ENCODE assay signal across 25 cellular contexts in the genomic region with DNA sequence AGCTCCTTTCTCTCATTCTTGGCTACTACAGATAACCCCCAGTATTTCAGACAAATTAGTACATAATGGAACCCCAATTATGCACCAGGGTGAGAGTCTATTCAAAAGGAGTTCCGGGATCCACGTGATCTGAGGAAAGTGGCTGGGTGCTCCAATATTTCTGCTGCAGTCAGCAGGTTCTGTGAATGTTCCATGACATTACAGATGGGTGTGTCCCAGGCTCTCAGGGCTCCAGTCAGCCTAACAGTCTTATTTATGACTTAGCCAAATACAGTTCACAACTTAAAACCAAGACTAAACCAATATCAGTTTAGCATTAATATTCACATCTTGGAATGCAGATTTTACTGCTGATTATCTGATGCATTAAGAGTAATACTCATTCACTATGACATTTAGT. TPM values are rescaled to one million over a fixed set of nuclear protein-coding genes. Genes with fewer than 3 reads are reported as not detected.
A peak's percentile ranks its signal among the peaks of the same experiment; 100 is the strongest.
DNase-seq lines count a peak whose midpoint lies in the region; ATAC-seq, FAIRE-seq and TF ChIP-seq lines count a peak whose summit lies in the region.
"Had no signal": no experiment of that assay in that cellular context is flagged by ENCODE, and none has a peak within 500 bp of the region (broad histone marks: within the 10 kb centered on the region; RNA-seq: fewer than 3 reads in every experiment).

No MANE protein-coding gene starts in this region.

- no peaks in the 10 kb centered on the region for H3K27me3 ChIP-seq in IMR-90 (ENCODE audit: control insufficient read depth, insufficient read depth, low read length)
- H3K27me3 ChIP-seq: BE2C had no signal

- no peak for TF ChIP-seq CTCF in IMR-90 (conservative IDR thresholded peaks at IDR 0.05; ENCODE audit: low read depth, low read length)
- no peak for TF ChIP-seq CTCF in epithelial cell of esophagus (IDR thresholded peaks at IDR 0.05; ENCODE audit: insufficient read depth, low read depth, low read length, missing control alignments)

- no peak overlapping the region for H3K9ac ChIP-seq in IMR-90 (ENCODE audit: low read depth, low read length)

- ATAC-seq in IMR-90 (ENCODE audit: low read depth) = no peak
- ATAC-seq in left ventricle myocardium superior = no peak
- ATAC-seq in GM19452 (IDR thresholded peaks at IDR 0.05; ENCODE audit: unreplicated experiment) = no peak
- ATAC-seq: GM12878 had no signal

- no peak overlapping the region for H2BK5ac ChIP-seq in IMR-90 (ENCODE audit: low read depth, low read length, poor library complexity, severe bottlenecking)

- H4K8ac ChIP-seq in IMR-90 (ENCODE audit: low read depth in 2 of 2, low read length in 2 of 2) = no peak overlapping the region

- dilution Hi-C loops in IMR-90 (cut with HindIII; ENCODE audit: low sequenced_read_pairs, unreplicated experiment) = no loop called here

- intact Hi-C loops in IMR-90 (cut with micrococcal nuclease) (no loop called here), left ventricle myocardium superior (cut with micrococcal nuclease) (no loop called here)

- no peaks in the 10 kb centered on the region for H3K9me1 ChIP-seq in IMR-90 (ENCODE audit: insufficient read depth, low read length)

- no TSS peak for BruUV-seq in IMR-90 (replicated peaks; lab: Mats Ljungman, UMichigan)

- H2AK9ac ChIP-seq in IMR-90 (replicated peaks; ENCODE audit: low read depth, low read length, poor library complexity) = no peak overlapping the region

- no peak overlapping the region for H3K27ac ChIP-seq in IMR-90 (ENCODE audit: insufficient read depth, low read length)
- H3K27ac ChIP-seq: HL-60 had no signal

- in situ Hi-C loops in IMR-90 (cut with MboI; ENCODE audit: low sequenced_read_pairs) = no loop called here

- H4K20me1 ChIP-seq in IMR-90 (ENCODE audit: insufficient read depth, low read length) = no peaks in the 10 kb centered on the region

- no peak overlapping the region for H3K4ac ChIP-seq in IMR-90 (ENCODE audit: low read depth, low read length)

- H3K18ac ChIP-seq in IMR-90 (ENCODE audit: low read depth, low read length) = no peak overlapping the region

- H2BK120ac ChIP-seq in IMR-90 (ENCODE audit: low read depth, low read length) = no peak overlapping the region

- no peak overlapping the region for H2BK20ac ChIP-seq in IMR-90 (ENCODE audit: low read depth, low read length)

- no peak overlapping the region for H4K91ac ChIP-seq in IMR-90 (ENCODE audit: insufficient read depth, low read depth, low read length)

- no peak for TF ChIP-seq RAD21 in IMR-90 (IDR thresholded peaks at IDR 0.05; ENCODE audit: low read length)

- POLR2A ChIA-PET in IMR-90 (lab: Charles Lee; ENCODE audit: unreplicated experiment) = no interaction called here

- no peak overlapping the region for H2AFZ ChIP-seq in IMR-90 (replicated peaks; ENCODE audit: low read length, poor library complexity)

- no peak overlapping the region for H3K4me2 ChIP-seq in IMR-90 (ENCODE audit: low read depth, low read length)

- H3K79me1 ChIP-seq in IMR-90 (ENCODE audit: low read depth in 1 of 2, low read length in 2 of 2) = no peaks in the 10 kb centered on the region

- peaks cover 1% of the 10 kb centered on the region; the same call in 1 of the 2 replicates for H3K4me1 ChIP-seq in IMR-90 (ENCODE audit: control insufficient read depth, insufficient read depth, low read length)
- H3K4me1 ChIP-seq: BE2C had no signal

- no peak for DNase-seq in GM12891 (ENCODE audit: insufficient read length, low spot score)
- no peak for DNase-seq in IMR-90
- peak; percentile 5 for DNase-seq in epithelial cell of esophagus (ENCODE audit: low read depth)
- DNase-seq in left ventricle myocardium superior = no peak
- DNase-seq in NCI-H2171 (lab: John Stamatoyannopoulos, UW) = no peak
- DNase-seq: ACHN; BE2C; C1 segment of cervical spinal cord; CD4-positive, CD25-positive, alpha-beta regulatory T cell; CD8-positive, alpha-beta memory T cell; COR-L47; DMS 273 treated with DMSO at 0.1 percent for 48 hours; DMS53; DND-41; EL; H9; KG1 had no signal

- H3K4me3 ChIP-seq in IMR-90 (ENCODE audit: insufficient read depth, low read depth, low read length) (no peak overlapping the region), epithelial cell of esophagus (ENCODE audit: low read length) (no peak overlapping the region)
- H3K4me3 ChIP-seq: GM12878 had no signal

- no peak overlapping the region for H3K56ac ChIP-seq in IMR-90 (ENCODE audit: extremely low read depth, insufficient read depth, low read length)

- peak; percentile 9 for FAIRE-seq in GM12891 (lab: Jason Lieb, UNC)
- FAIRE-seq: GM12878, GM18507, H1 had no signal

- no peak overlapping the region for H3K14ac ChIP-seq in IMR-90 (replicated peaks; ENCODE audit: low read depth, low read length)

- no peak overlapping the region for H3K23ac ChIP-seq in IMR-90 (ENCODE audit: low read depth, low read length)

- CTCF ChIA-PET in IMR-90 (lab: Yijun Ruan, JAX) = no interaction called here

- no peak overlapping the region for H2AK5ac ChIP-seq in IMR-90 (ENCODE audit: low read depth, low read length)

- no peak overlapping the region for H4K5ac ChIP-seq in IMR-90 (ENCODE audit: low read depth, low read length)

- WGBS in IMR-90 (ENCODE audit: extremely low coverage in 2 of 2, insufficient read length in 1 of 2), 2 experiments = 100% methylated on average over 1 of the region's 2 CpGs; no CpG with 5 or more reads in 1 of the 2 experiments

- no peak overlapping the region for H2BK15ac ChIP-seq in IMR-90 (ENCODE audit: low read depth, low read length)

- no peaks in the 10 kb centered on the region for H3K36me3 ChIP-seq in IMR-90 (ENCODE audit: control insufficient read depth, insufficient read depth, low read length)
- H3K36me3 ChIP-seq: BE2C had no signal

- H3K9me3 ChIP-seq in IMR-90 (ENCODE audit: control insufficient read depth, insufficient read depth, low read length) = no peaks in the 10 kb centered on the region
- H3K9me3 ChIP-seq: BE2C had no signal

- TF ChIP-seq POLR2A in GM12891 (IDR thresholded peaks at IDR 0.05; ENCODE audit: low read depth, low read length) = no peak
- TF ChIP-seq POLR2A in IMR-90 (IDR thresholded peaks at IDR 0.05; ENCODE audit: low read depth, low read length) = no peak

TF ChIP-seq in GM12891, 5 proteins besides CTCF, POLR2A, EP300 and RAD21:
- TF ChIP-seq TAF1 (IDR thresholded peaks at IDR 0.05; ENCODE audit: low read depth, low read length) = no peak
- no peak for TF ChIP-seq POU2F2 (IDR thresholded peaks at IDR 0.05; ENCODE audit: low read depth, low read length)
- TF ChIP-seq POLR2AphosphoS5 (IDR thresholded peaks at IDR 0.05; ENCODE audit: low read depth, low read length) = no peak
- TF ChIP-seq SPI1 (IDR thresholded peaks at IDR 0.05; ENCODE audit: low read depth, low read length) = no peak
- TF ChIP-seq PAX5 (IDR thresholded peaks at IDR 0.05; ENCODE audit: insufficient read depth, low read length, severe bottlenecking) = no peak

TF ChIP-seq in IMR-90, 13 proteins besides CTCF, POLR2A, EP300 and RAD21:
- no peak for TF ChIP-seq MXI1 (IDR thresholded peaks at IDR 0.05; ENCODE audit: borderline replicate concordance, low read depth, low read length)
- peak; percentile 34; the same call in 1 of the 2 replicates for TF ChIP-seq MAFK (IDR thresholded peaks at IDR 0.05; ENCODE audit: low read depth, low read length)
TF ChIP-seq in IMR-90: peak in this region for 1.

RNA-seq across cellular contexts. Expression of gene GPR63, which starts 44.5 kb away (rescaled TPM):
- 1.0 TPM for polyA plus RNA-seq in GM12891 (2012; ENCODE audit: low read depth, missing spikeins)
- total RNA-seq in IMR-90 (2012; rRNA removed) = 0.36 and 0.56 TPM in 2 replicates
- polyA plus RNA-seq in IMR-90 (2012; rRNA removed) = 0.32 and 0.44 TPM in 2 replicates
- 0.11 TPM in 2 replicates for polyA plus RNA-seq in IMR-90 (2012; cell fraction: cytosol; rRNA removed)
- 0.20 and 0.94 TPM in 2 replicates for polyA plus RNA-seq in IMR-90 (2012; cell fraction: nucleus; rRNA removed; ENCODE audit: low replicate concordance)
- 0.79 TPM for total RNA-seq in left ventricle myocardium superior
- total RNA-seq: A172, G401 had no signal
- polyA plus RNA-seq: IgD-negative memory B cell had no signal
